23 cellular contexts compared by ENCODE assay signal in the genomic region with DNA sequence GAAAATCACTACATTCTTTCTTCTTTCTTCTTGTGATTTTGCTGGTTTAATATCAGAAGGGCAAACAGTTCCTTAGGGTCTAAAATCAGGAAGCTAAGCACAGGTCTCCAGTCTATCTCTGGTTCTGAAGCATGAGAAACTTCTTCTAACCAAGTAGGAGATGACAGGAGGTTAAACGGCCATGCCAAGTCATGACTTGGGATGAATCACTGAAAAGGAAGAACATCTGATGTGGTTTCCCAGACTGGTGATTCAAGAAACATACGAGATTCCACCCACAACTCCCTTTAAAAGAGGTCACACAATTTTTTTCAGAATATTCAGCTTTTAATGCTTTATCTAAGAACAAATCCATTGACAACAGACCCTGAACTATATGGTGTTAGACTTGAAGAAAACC.
"Had no signal": no experiment of that assay in that cellular context is flagged by ENCODE, and none has a peak within 500 bp of the region (broad histone marks: within the 10 kb centered on the region; RNA-seq: fewer than 3 reads in every experiment).

No MANE protein-coding gene starts in this region.

- H3K4me3 ChIP-seq: ascending aorta, SJSA1 had no signal

- H3K9me3 ChIP-seq: ascending aorta, SJSA1 had no signal

- H3K4me1 ChIP-seq: ascending aorta, SJSA1 had no signal

- H3K36me3 ChIP-seq: ascending aorta, SJSA1 had no signal

- DNase-seq: activated CD4-positive, alpha-beta T cell treated with anti-CD3 and anti-CD28 coated beads for 48 hours; activated CD4-positive, alpha-beta T cell treated with anti-CD3 and anti-CD28 coated beads, Interleukin-2, amount 50 U/mL, for 4 hours; activated CD4-positive, CD25-positive, alpha-beta regulatory T cell treated with anti-CD3 and anti-CD28 coated beads, Interleukin-2, amount 50 U/mL, for 72 hours; activated CD8-positive, alpha-beta memory T cell treated with anti-CD3 and anti-CD28 coated beads, Interleukin-2, amount 50 U/mL, for 48 hours; activated CD8-positive, alpha-beta T cell treated with anti-CD3 and anti-CD28 coated beads, Interleukin-2, amount 10 ng/mL, durations not matched to agents 7 days and 5 days; activated effector memory CD4-positive, alpha-beta T cell treated with Interleukin-2 at 50 U/mL for 16 hours; activated naive CD4-positive, alpha-beta T cell treated with Interleukin-2 at 50 U/mL for 16 hours; activated naive CD8-positive, alpha-beta T cell treated with anti-CD3 and anti-CD28 coated beads, Interleukin-2, amount 50 U/mL, for 24 hours; activated T-cell treated with anti-CD3 and anti-CD28 coated beads, Interleukin-2, amount 50 U/mL, for 1 hour; amniotic stem cell; central memory CD4-positive, alpha-beta T cell; MM.1S; NCI-H1105; NCI-H1436; NCI-H1694 treated with DMSO at 0.1 percent for 48 hours; NCI-H2029 treated with DMSO at 0.1 percent for 48 hours; NCI-H345; NCI-H510A; NCI-H526 treated with DMSO at 0.1 percent for 48 hours; NK-92 treated with Interleukin-12 subunit alpha and Interleukin-12 subunit beta, amount 100 ng/mL, for 24 hours; Right ventricle myocardium superior had no signal

- H3K27ac ChIP-seq: ascending aorta, SJSA1 had no signal

- H3K27me3 ChIP-seq: ascending aorta, SJSA1 had no signal
